Comparison of ENCODE assay signal across 16 cellular contexts in genomic region chr12:5377997-5378596, GRCh38. TPM values are rescaled to one million over a fixed set of nuclear protein-coding genes. Genes with fewer than 3 reads are reported as not detected.
DNase-seq lines count a peak whose midpoint lies in the region; ATAC-seq and TF ChIP-seq lines count a peak whose summit lies in the region.
"Had no signal": no experiment of that assay in that cellular context is flagged by ENCODE, and none has a peak within 500 bp of the region (broad histone marks: within the 10 kb centered on the region; RNA-seq: fewer than 3 reads in every experiment).

No MANE protein-coding gene starts in this region.

- DNase-seq in AG08395 (ENCODE audit: low spot score) (peak; percentile 44), HFF-Myc (ENCODE audit: extremely low read depth, low read depth) (peak; percentile 21), NCI-H69 (lab: John Stamatoyannopoulos, UW) (peak; percentile 79), left colon (peak; percentile 76 to 84), amygdala (lab: John Stamatoyannopoulos, UW) (no peak)
- DNase-seq in activated CD4-positive, alpha-beta T cell treated with anti-CD3 and anti-CD28 coated beads for 36 hours, result no peak
- DNase-seq: activated CD4-positive, CD25-positive, alpha-beta regulatory T cell; caudate nucleus; effector memory CD8-positive, alpha-beta T cell; mesenchymal stem cell; NCI-H524 had no signal

- no peak overlapping the region for H3K4me3 ChIP-seq in HFF-Myc (replicated peaks; ENCODE audit: low read depth, low read length)

- H3K9me3 Mint-ChIP-seq in activated CD4-positive, alpha-beta T cell treated with anti-CD3 and anti-CD28 coated beads for 36 hours (ENCODE audit: low read depth), result no peaks in the 10 kb centered on the region
- H3K9me3 Mint-ChIP-seq: effector memory CD8-positive, alpha-beta T cell; stimulated activated memory B cell treated with anti-CD40 and anti-IgM and Interleukin-4, amounts not matched to agents 10 μg/mL and 1 μg/mL and 100 μg/mL, for 72 hours; T-helper 1 cell treated with Interleukin-12 subunit alpha and Interleukin-12 subunit beta and Interleukin-4 antibody, amounts not matched to agents 30 μg/mL and 1 μg/mL, for 36 hours had no signal

- no peaks in the 10 kb centered on the region for H3K36me3 Mint-ChIP-seq in activated CD4-positive, alpha-beta T cell treated with anti-CD3 and anti-CD28 coated beads for 36 hours (ENCODE audit: low read depth)
- H3K36me3 Mint-ChIP-seq: stimulated activated memory B cell treated with anti-CD40 and anti-IgM and Interleukin-4, amounts not matched to agents 10 μg/mL and 1 μg/mL and 100 μg/mL, for 72 hours had no signal

- POLR2A ChIA-PET in activated CD4-positive, alpha-beta T cell treated with anti-CD3 and anti-CD28 coated beads for 36 hours (lab: Charles Lee), result no interaction called here

- H3K4me3 Mint-ChIP-seq in activated CD4-positive, alpha-beta T cell treated with anti-CD3 and anti-CD28 coated beads for 36 hours, result no peak overlapping the region
- H3K4me3 Mint-ChIP-seq: effector memory CD8-positive, alpha-beta T cell; stimulated activated memory B cell treated with anti-CD40 and anti-IgM and Interleukin-4, amounts not matched to agents 10 μg/mL and 1 μg/mL and 100 μg/mL, for 72 hours; T-helper 1 cell treated with Interleukin-12 subunit alpha and Interleukin-12 subunit beta and Interleukin-4 antibody, amounts not matched to agents 30 μg/mL and 1 μg/mL, for 36 hours had no signal

- no peak overlapping the region for H3K27ac Mint-ChIP-seq in activated CD4-positive, alpha-beta T cell treated with anti-CD3 and anti-CD28 coated beads for 36 hours
- H3K27ac Mint-ChIP-seq: effector memory CD8-positive, alpha-beta T cell; stimulated activated memory B cell treated with anti-CD40 and anti-IgM and Interleukin-4, amounts not matched to agents 10 μg/mL and 1 μg/mL and 100 μg/mL, for 72 hours; T-helper 1 cell treated with Interleukin-12 subunit alpha and Interleukin-12 subunit beta and Interleukin-4 antibody, amounts not matched to agents 30 μg/mL and 1 μg/mL, for 36 hours had no signal

- intact Hi-C loops in left colon (cut with DNase I, micrococcal nuclease), result no loop called here
- intact Hi-C loops in activated CD4-positive, alpha-beta T cell treated with anti-CD3 and anti-CD28 coated beads for 36 hours (cut with DNase I, micrococcal nuclease), result no loop called here

- TF ChIP-seq CTCF in HFF-Myc (IDR thresholded peaks at IDR 0.05; ENCODE audit: low read depth, low read length, missing control alignments), result no peak

- no peaks in the 10 kb centered on the region for H3K27me3 Mint-ChIP-seq in activated CD4-positive, alpha-beta T cell treated with anti-CD3 and anti-CD28 coated beads for 36 hours
- H3K27me3 Mint-ChIP-seq: effector memory CD8-positive, alpha-beta T cell; stimulated activated memory B cell treated with anti-CD40 and anti-IgM and Interleukin-4, amounts not matched to agents 10 μg/mL and 1 μg/mL and 100 μg/mL, for 72 hours had no signal

- no peaks in the 10 kb centered on the region for H3K4me1 Mint-ChIP-seq in activated CD4-positive, alpha-beta T cell treated with anti-CD3 and anti-CD28 coated beads for 36 hours
- H3K4me1 Mint-ChIP-seq: stimulated activated memory B cell treated with anti-CD40 and anti-IgM and Interleukin-4, amounts not matched to agents 10 μg/mL and 1 μg/mL and 100 μg/mL, for 72 hours had no signal

- CTCF ChIA-PET in activated CD4-positive, alpha-beta T cell treated with anti-CD3 and anti-CD28 coated beads for 36 hours (lab: Charles Lee), result no interaction called here

- ATAC-seq in left colon, result peak; percentile 90
- no peak for ATAC-seq in GM19395 (IDR thresholded peaks at IDR 0.05; ENCODE audit: unreplicated experiment)
- ATAC-seq in activated CD4-positive, alpha-beta T cell treated with anti-CD3 and anti-CD28 coated beads for 36 hours, result no peak
- no peak for ATAC-seq in HG03432 (IDR thresholded peaks at IDR 0.05; ENCODE audit: unreplicated experiment)
- ATAC-seq: effector memory CD8-positive, alpha-beta T cell; stimulated activated memory B cell treated with anti-CD40 and anti-IgM and Interleukin-4, amounts not matched to agents 10 μg/mL and 1 μg/mL and 100 μg/mL, for 72 hours had no signal

RNA-seq across cellular contexts. Expression of gene NTF3, which starts 53.8 kb away (rescaled TPM):
- total RNA-seq in left colon, result under 1 TPM; 0.40 to 0.59 TPM
- not detected for total RNA-seq in activated CD4-positive, alpha-beta T cell treated with anti-CD3 and anti-CD28 coated beads for 36 hours
- total RNA-seq: MCF 10A had no signal

Comparison
In these comparisons a context has a peak if more than half of its experiments do, and no peak if none do; other contexts are left out.
1. DNase-seq: peak in AG08395 (single experiment), HFF-Myc (single experiment), NCI-H69 (single experiment) and left colon (2 of 2); none in amygdala (0 of 56) and activated CD4-positive, alpha-beta T cell treated with anti-CD3 and anti-CD28 coated beads for 36 hours (single experiment).